In the genomic region with DNA sequence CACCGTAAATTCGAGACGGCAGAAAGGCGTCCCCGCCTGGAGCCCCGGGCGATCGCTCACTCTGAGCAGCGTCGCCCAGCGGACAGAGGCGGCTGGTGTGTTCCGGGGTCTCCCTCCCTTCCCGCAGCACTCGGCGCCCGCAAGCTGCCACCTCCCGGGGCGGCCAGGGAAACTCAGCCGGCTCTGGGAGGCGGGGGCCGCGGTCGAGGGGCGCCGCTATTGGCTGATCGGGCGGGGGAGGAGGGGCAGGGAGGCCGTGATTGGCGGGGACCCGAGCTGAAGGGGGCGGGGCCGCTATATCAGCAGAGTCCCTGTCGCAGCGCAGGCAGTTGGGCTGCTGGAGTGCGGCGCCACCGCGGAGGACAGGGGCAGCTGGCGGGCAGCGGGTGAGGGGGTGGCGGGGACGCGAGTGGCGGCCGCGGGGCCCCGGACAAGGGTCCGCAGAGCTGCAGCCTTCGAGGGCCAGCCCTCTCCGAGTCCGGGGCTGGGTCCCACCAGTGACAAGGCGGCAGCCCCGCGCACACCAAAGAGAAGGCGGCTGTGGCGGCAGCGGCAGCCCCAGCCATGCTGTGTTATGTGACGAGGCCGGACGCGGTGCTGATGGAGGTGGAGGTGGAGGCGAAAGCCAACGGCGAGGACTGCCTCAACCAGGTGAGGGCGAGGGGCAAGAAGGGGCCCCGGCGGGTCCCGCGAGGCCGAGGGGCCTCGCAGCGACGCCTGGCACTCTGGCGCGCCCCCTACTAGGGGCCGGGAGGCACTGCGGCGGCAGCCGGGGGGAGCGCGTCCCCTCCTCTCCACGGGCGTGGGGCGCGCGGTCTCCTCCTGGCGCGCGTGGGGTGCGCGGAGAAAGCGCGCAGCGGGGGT, we compare ENCODE assay signal across 1 cellular context.
TF ChIP-seq lines count a peak whose summit lies in the region.

Gene MYLIP (plus strand): TSS at position 328 of the 864 bp plus-strand sequence. CDS start 237 bp downstream, at position 565.

TF ChIP-seq in GM12878, 131 proteins besides CTCF, POLR2A, EP300 and RAD21 (continued from another document):
- TF ChIP-seq, protein P1, sequence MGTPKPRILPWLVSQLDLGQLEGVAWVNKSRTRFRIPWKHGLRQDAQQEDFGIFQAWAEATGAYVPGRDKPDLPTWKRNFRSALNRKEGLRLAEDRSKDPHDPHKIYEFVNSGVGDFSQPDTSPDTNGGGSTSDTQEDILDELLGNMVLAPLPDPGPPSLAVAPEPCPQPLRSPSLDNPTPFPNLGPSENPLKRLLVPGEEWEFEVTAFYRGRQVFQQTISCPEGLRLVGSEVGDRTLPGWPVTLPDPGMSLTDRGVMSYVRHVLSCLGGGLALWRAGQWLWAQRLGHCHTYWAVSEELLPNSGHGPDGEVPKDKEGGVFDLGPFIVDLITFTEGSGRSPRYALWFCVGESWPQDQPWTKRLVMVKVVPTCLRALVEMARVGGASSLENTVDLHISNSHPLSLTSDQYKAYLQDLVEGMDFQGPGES (IDR thresholded peaks at IDR 0.05) = 0 out of 2 replicates have a peak, but pooled peaks have one; percentile 54
- no peak; the same call in 1 of the 2 replicates for TF ChIP-seq HDGF (IDR thresholded peaks at IDR 0.05)
- no peak for TF ChIP-seq WRNIP1 (IDR thresholded peaks at IDR 0.05; ENCODE audit: borderline replicate concordance, low read depth, low read length)
- TF ChIP-seq, protein P2, sequence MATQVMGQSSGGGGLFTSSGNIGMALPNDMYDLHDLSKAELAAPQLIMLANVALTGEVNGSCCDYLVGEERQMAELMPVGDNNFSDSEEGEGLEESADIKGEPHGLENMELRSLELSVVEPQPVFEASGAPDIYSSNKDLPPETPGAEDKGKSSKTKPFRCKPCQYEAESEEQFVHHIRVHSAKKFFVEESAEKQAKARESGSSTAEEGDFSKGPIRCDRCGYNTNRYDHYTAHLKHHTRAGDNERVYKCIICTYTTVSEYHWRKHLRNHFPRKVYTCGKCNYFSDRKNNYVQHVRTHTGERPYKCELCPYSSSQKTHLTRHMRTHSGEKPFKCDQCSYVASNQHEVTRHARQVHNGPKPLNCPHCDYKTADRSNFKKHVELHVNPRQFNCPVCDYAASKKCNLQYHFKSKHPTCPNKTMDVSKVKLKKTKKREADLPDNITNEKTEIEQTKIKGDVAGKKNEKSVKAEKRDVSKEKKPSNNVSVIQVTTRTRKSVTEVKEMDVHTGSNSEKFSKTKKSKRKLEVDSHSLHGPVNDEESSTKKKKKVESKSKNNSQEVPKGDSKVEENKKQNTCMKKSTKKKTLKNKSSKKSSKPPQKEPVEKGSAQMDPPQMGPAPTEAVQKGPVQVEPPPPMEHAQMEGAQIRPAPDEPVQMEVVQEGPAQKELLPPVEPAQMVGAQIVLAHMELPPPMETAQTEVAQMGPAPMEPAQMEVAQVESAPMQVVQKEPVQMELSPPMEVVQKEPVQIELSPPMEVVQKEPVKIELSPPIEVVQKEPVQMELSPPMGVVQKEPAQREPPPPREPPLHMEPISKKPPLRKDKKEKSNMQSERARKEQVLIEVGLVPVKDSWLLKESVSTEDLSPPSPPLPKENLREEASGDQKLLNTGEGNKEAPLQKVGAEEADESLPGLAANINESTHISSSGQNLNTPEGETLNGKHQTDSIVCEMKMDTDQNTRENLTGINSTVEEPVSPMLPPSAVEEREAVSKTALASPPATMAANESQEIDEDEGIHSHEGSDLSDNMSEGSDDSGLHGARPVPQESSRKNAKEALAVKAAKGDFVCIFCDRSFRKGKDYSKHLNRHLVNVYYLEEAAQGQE (IDR thresholded peaks at IDR 0.05; ENCODE audit: low read depth, low read length) = peak; percentile 45; the same call in 1 of the 2 replicates
- TF ChIP-seq CBX3 (IDR thresholded peaks at IDR 0.05; ENCODE audit: borderline replicate concordance, low read depth) = no peak
- TF ChIP-seq, protein P3, sequence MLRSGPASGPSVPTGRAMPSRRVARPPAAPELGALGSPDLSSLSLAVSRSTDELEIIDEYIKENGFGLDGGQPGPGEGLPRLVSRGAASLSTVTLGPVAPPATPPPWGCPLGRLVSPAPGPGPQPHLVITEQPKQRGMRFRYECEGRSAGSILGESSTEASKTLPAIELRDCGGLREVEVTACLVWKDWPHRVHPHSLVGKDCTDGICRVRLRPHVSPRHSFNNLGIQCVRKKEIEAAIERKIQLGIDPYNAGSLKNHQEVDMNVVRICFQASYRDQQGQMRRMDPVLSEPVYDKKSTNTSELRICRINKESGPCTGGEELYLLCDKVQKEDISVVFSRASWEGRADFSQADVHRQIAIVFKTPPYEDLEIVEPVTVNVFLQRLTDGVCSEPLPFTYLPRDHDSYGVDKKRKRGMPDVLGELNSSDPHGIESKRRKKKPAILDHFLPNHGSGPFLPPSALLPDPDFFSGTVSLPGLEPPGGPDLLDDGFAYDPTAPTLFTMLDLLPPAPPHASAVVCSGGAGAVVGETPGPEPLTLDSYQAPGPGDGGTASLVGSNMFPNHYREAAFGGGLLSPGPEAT (IDR thresholded peaks at IDR 0.05; ENCODE audit: low read depth) = no peak
- no peak for TF ChIP-seq NFIC (IDR thresholded peaks at IDR 0.05; ENCODE audit: low read depth, low read length)
- no peak for TF ChIP-seq GABPA (IDR thresholded peaks at IDR 0.05; ENCODE audit: low read depth)
- TF ChIP-seq IRF4 (IDR thresholded peaks at IDR 0.05; ENCODE audit: low read depth, low read length) = no peak
- peak; percentile 94 for TF ChIP-seq POU2F2 (IDR thresholded peaks at IDR 0.05; ENCODE audit: borderline replicate concordance, low read depth, low read length)
- TF ChIP-seq MYC (IDR thresholded peaks at IDR 0.05; ENCODE audit: insufficient read depth, insufficient read length, insufficient replicate concordance, low read length, severe bottlenecking) = no peak
- TF ChIP-seq HCFC1 (IDR thresholded peaks at IDR 0.05; ENCODE audit: low read length) = no peak; the same call in 1 of the 2 replicates
- no peak for TF ChIP-seq HDAC2 (IDR thresholded peaks at IDR 0.05)
- 0 out of 2 replicates have a peak, but pooled peaks have one; percentile 55 for TF ChIP-seq STAT1 (conservative IDR thresholded peaks at IDR 0.05)
- TF ChIP-seq ZSCAN29 (IDR thresholded peaks at IDR 0.05) = no peak
- TF ChIP-seq CREB1 (IDR thresholded peaks at IDR 0.05; ENCODE audit: low read depth) = 0 out of 2 replicates have a peak, but pooled peaks have one; percentile 24
- TF ChIP-seq BRCA1 (IDR thresholded peaks at IDR 0.05; ENCODE audit: low read depth, low read length) = no peak
- TF ChIP-seq, protein P4, sequence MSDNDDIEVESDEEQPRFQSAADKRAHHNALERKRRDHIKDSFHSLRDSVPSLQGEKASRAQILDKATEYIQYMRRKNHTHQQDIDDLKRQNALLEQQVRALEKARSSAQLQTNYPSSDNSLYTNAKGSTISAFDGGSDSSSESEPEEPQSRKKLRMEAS (IDR thresholded peaks at IDR 0.05; ENCODE audit: low read depth, low read length) = peak; percentile 1; the same call in 1 of the 2 replicates
- TF ChIP-seq ZNF274 (IDR thresholded peaks at IDR 0.05; ENCODE audit: insufficient read depth, insufficient read length) = no peak
- no peak; the same call in 1 of the 2 replicates for TF ChIP-seq FOXM1 (IDR thresholded peaks at IDR 0.05; ENCODE audit: low read depth, low read length)
- peak; percentile 54 for TF ChIP-seq RUNX3 (IDR thresholded peaks at IDR 0.05; ENCODE audit: low read length)
- peak; percentile 14 for TF ChIP-seq FOS (IDR thresholded peaks at IDR 0.05; ENCODE audit: borderline replicate concordance, extremely low read depth, insufficient read length)
- TF ChIP-seq SMAD5 (IDR thresholded peaks at IDR 0.05; ENCODE audit: low read depth) = peak; percentile 75; the same call in 1 of the 2 replicates
- TF ChIP-seq USF2 (IDR thresholded peaks at IDR 0.05; ENCODE audit: borderline replicate concordance, low read depth, low read length) = no peak
- TF ChIP-seq, protein P5, sequence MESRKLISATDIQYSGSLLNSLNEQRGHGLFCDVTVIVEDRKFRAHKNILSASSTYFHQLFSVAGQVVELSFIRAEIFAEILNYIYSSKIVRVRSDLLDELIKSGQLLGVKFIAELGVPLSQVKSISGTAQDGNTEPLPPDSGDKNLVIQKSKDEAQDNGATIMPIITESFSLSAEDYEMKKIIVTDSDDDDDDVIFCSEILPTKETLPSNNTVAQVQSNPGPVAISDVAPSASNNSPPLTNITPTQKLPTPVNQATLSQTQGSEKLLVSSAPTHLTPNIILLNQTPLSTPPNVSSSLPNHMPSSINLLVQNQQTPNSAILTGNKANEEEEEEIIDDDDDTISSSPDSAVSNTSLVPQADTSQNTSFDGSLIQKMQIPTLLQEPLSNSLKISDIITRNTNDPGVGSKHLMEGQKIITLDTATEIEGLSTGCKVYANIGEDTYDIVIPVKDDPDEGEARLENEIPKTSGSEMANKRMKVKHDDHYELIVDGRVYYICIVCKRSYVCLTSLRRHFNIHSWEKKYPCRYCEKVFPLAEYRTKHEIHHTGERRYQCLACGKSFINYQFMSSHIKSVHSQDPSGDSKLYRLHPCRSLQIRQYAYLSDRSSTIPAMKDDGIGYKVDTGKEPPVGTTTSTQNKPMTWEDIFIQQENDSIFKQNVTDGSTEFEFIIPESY (IDR thresholded peaks at IDR 0.05) = no peak
